In the genomic region with DNA sequence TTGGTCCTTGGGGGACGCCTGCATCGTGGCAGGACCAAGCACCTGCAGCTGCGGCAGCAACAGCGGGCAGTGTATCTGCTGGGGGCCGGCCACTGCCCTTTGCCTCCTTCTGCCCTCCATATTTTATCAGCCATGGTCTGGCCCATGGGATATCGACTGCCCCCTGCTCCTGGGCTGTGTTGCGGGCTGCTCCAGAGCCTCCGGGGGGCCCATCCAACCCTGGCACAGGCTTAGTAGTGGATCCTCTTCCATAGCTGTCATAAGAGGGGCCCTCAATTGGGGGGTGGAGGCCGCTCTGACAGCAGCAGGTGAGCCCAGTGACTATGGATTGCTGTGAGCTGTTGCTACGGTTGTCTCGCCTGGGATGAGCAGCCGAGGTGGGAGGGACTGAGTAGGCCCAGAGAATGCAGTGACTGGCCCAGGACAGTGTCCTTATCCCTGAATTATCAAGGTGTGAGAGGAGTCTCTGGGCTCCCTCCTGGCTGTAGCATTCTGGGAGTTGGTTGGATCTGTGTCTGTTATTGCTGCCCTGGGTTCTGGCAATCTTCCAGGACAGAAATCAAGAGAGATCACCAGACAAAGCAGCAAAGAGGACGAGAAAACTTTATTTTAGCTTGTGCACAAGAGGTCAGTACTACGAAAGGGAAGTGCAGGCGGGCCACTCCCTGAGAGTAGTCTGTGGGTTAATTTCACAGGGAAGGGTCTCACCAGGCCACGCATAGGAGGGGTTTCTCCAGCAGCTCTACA, we compare ENCODE assay signal across 25 cellular contexts.
"Had no signal": no experiment of that assay in that cellular context is flagged by ENCODE, and none has a peak within 500 bp of the region (broad histone marks: within the 10 kb centered on the region; RNA-seq: fewer than 3 reads in every experiment).

No MANE protein-coding gene starts in this region.

- H3K36me3 Mint-ChIP-seq: activated naive CD4-positive, alpha-beta T cell treated with anti-CD3 and anti-CD28 coated beads, Interleukin-2, amount 10 ng/mL, durations not matched to agents 7 days and 5 days; natural killer cell treated with Interleukin-12 subunit alpha and Interleukin-12 subunit beta and Interleukin-15 and Interleukin-18, amount 100 ng/mL, for 72 hours; stimulated activated memory B cell treated with anti-CD40 and anti-IgM and Interleukin-4, amounts not matched to agents 10 μg/mL and 1 μg/mL and 100 μg/mL, for 72 hours had no signal

- ATAC-seq: activated CD4-positive, alpha-beta T cell treated with anti-CD3 and anti-CD28 coated beads for 36 hours; activated T-cell treated with anti-CD3 and anti-CD28 coated beads, Interleukin-2, amount 50 U/mL, for 4 hours; heart left ventricle; left colon; natural killer cell treated with Interleukin-12 subunit alpha and Interleukin-12 subunit beta and Interleukin-15 and Interleukin-18, amount 100 ng/mL, for 72 hours; stimulated activated memory B cell treated with anti-CD40 and anti-IgM and Interleukin-4, amounts not matched to agents 10 μg/mL and 1 μg/mL and 100 μg/mL, for 72 hours had no signal

- H3K36me3 ChIP-seq: cardiac muscle cell, heart left ventricle, sigmoid colon, stomach, transverse colon had no signal

- H3K27me3 ChIP-seq: cardiac muscle cell, sigmoid colon, transverse colon had no signal

- H3K4me1 ChIP-seq: heart left ventricle, stomach had no signal

- H3K4me1 Mint-ChIP-seq: activated B cell treated with CpG ODN at 0.5 μM for 24 hours; activated CD4-positive, alpha-beta T cell treated with anti-CD3 and anti-CD28 coated beads for 36 hours; activated naive CD4-positive, alpha-beta T cell treated with anti-CD3 and anti-CD28 coated beads, Interleukin-2, amount 10 ng/mL, durations not matched to agents 7 days and 5 days; stimulated activated memory B cell treated with anti-CD40 and anti-IgM and Interleukin-4, amounts not matched to agents 10 μg/mL and 1 μg/mL and 100 μg/mL, for 72 hours had no signal

- H3K4me3 Mint-ChIP-seq: activated B cell treated with CpG ODN at 0.5 μM for 24 hours; activated CD4-positive, alpha-beta T cell treated with anti-CD3 and anti-CD28 coated beads for 36 hours; activated naive CD4-positive, alpha-beta T cell treated with anti-CD3 and anti-CD28 coated beads, Interleukin-2, amount 10 ng/mL, durations not matched to agents 7 days and 5 days; activated T-cell treated with anti-CD3 and anti-CD28 coated beads, Interleukin-2, amount 50 U/mL, for 4 hours; dendritic cell treated with granulocyte-macrophage colony-stimulating factor and Interleukin-4, amounts not matched to agents 40 ng/mL and 50 ng/mL, for 4 days; natural killer cell treated with Interleukin-12 subunit alpha and Interleukin-12 subunit beta and Interleukin-15 and Interleukin-18, amount 100 ng/mL, for 72 hours; stimulated activated memory B cell treated with anti-CD40 and anti-IgM and Interleukin-4, amounts not matched to agents 10 μg/mL and 1 μg/mL and 100 μg/mL, for 72 hours; T-helper 1 cell treated with Interleukin-12 subunit alpha and Interleukin-12 subunit beta and Interleukin-4 antibody, amounts not matched to agents 30 μg/mL and 1 μg/mL, for 36 hours had no signal

- H3K9me3 Mint-ChIP-seq: activated B cell treated with CpG ODN at 0.5 μM for 24 hours; activated naive CD4-positive, alpha-beta T cell treated with anti-CD3 and anti-CD28 coated beads, Interleukin-2, amount 10 ng/mL, durations not matched to agents 7 days and 5 days; activated T-cell treated with anti-CD3 and anti-CD28 coated beads, Interleukin-2, amount 50 U/mL, for 4 hours; dendritic cell treated with granulocyte-macrophage colony-stimulating factor and Interleukin-4, amounts not matched to agents 40 ng/mL and 50 ng/mL, for 4 days; natural killer cell treated with Interleukin-12 subunit alpha and Interleukin-12 subunit beta and Interleukin-15 and Interleukin-18, amount 100 ng/mL, for 72 hours; T-helper 1 cell treated with Interleukin-12 subunit alpha and Interleukin-12 subunit beta and Interleukin-4 antibody, amounts not matched to agents 30 μg/mL and 1 μg/mL, for 36 hours had no signal

- H3K27ac Mint-ChIP-seq: activated B cell treated with CpG ODN at 0.5 μM for 24 hours; activated CD4-positive, alpha-beta T cell treated with anti-CD3 and anti-CD28 coated beads for 36 hours; activated naive CD4-positive, alpha-beta T cell treated with anti-CD3 and anti-CD28 coated beads, Interleukin-2, amount 10 ng/mL, durations not matched to agents 7 days and 5 days; dendritic cell treated with granulocyte-macrophage colony-stimulating factor and Interleukin-4, amounts not matched to agents 40 ng/mL and 50 ng/mL, for 4 days; natural killer cell treated with Interleukin-12 subunit alpha and Interleukin-12 subunit beta and Interleukin-15 and Interleukin-18, amount 100 ng/mL, for 72 hours; stimulated activated memory B cell treated with anti-CD40 and anti-IgM and Interleukin-4, amounts not matched to agents 10 μg/mL and 1 μg/mL and 100 μg/mL, for 72 hours; T-helper 1 cell treated with Interleukin-12 subunit alpha and Interleukin-12 subunit beta and Interleukin-4 antibody, amounts not matched to agents 30 μg/mL and 1 μg/mL, for 36 hours had no signal

- H3K4me3 ChIP-seq: cardiac muscle cell, heart left ventricle, lung, sigmoid colon, smooth muscle cell, stomach, transverse colon had no signal

- H3K9me3 ChIP-seq: sigmoid colon, transverse colon had no signal

- H3K27ac ChIP-seq: cardiac muscle cell, heart left ventricle, sigmoid colon, stomach, transverse colon had no signal

- H3K27me3 Mint-ChIP-seq: activated B cell treated with CpG ODN at 0.5 μM for 24 hours; dendritic cell treated with granulocyte-macrophage colony-stimulating factor and Interleukin-4, amounts not matched to agents 40 ng/mL and 50 ng/mL, for 4 days; natural killer cell treated with Interleukin-12 subunit alpha and Interleukin-12 subunit beta and Interleukin-15 and Interleukin-18, amount 100 ng/mL, for 72 hours had no signal

- DNase-seq: activated B cell treated with CpG ODN at 0.5 μM for 24 hours; activated CD4-positive, alpha-beta T cell treated with anti-CD3 and anti-CD28 coated beads for 36 hours; activated CD4-positive, alpha-beta T cell treated with anti-CD3 and anti-CD28 coated beads, Interleukin-2, amount 50 U/mL, for 4 hours; activated CD8-positive, alpha-beta memory T cell treated with anti-CD3 and anti-CD28 coated beads for 24 hours; activated CD8-positive, alpha-beta memory T cell treated with anti-CD3 and anti-CD28 coated beads, Interleukin-2, amount 50 U/mL, for 4 hours; activated naive CD4-positive, alpha-beta T cell treated with anti-CD3 and anti-CD28 coated beads, Interleukin-2, amount 10 ng/mL, durations not matched to agents 7 days and 5 days; activated T-cell treated with anti-CD3 and anti-CD28 coated beads, Interleukin-2, amount 50 U/mL, for 4 hours; amygdala; effector CD4-positive, alpha-beta T cell; heart left ventricle; islet precursor cell; left colon; nucleus accumbens; sigmoid colon; stimulated activated CD4-positive, alpha-beta T cell treated with anti-CD3 and anti-CD28 coated beads, Interleukin-15, amount 100 ng/mL, for 24 hours; stomach; T1000; transverse colon had no signal

- H3K4me2 ChIP-seq: smooth muscle cell had no signal
